In genomic region chr10:111119637-111120036, GRCh38 we compare ENCODE assay signal across 15 cellular contexts. TPM values are rescaled to one million over a fixed set of nuclear protein-coding genes. Genes with fewer than 3 reads are reported as not detected.
DNase-seq lines count a peak whose midpoint lies in the region; TF ChIP-seq lines count a peak whose summit lies in the region.
"Had no signal": no experiment of that assay in that cellular context is flagged by ENCODE, and none has a peak within 500 bp of the region (broad histone marks: within the 10 kb centered on the region; RNA-seq: fewer than 3 reads in every experiment).

No MANE protein-coding gene starts in this region.

- no peak for TF ChIP-seq EP300 in esophagus muscularis mucosa (IDR thresholded peaks at IDR 0.05)

- TF ChIP-seq CTCF in right atrium auricular region (IDR thresholded peaks at IDR 0.05), result no peak
- TF ChIP-seq CTCF in left ventricle myocardium inferior (IDR thresholded peaks at IDR 0.05; ENCODE audit: borderline replicate concordance), result no peak
- no peak for TF ChIP-seq CTCF in esophagus muscularis mucosa (IDR thresholded peaks at IDR 0.05)
- TF ChIP-seq CTCF in GM13977 (IDR thresholded peaks at IDR 0.05; ENCODE audit: extremely low read depth, insufficient read depth, missing control alignments), result no peak

- H3K9me3 ChIP-seq in right atrium auricular region (no peaks in the 10 kb centered on the region), left ventricle myocardium inferior (replicated peaks) (no peaks in the 10 kb centered on the region), esophagus muscularis mucosa (no peaks in the 10 kb centered on the region)
- H3K9me3 ChIP-seq: A549, BE2C had no signal

- H3K4me1 ChIP-seq in right atrium auricular region, result no peaks in the 10 kb centered on the region
- H3K4me1 ChIP-seq in left ventricle myocardium inferior, result no peaks in the 10 kb centered on the region
- no peaks in the 10 kb centered on the region for H3K4me1 ChIP-seq in esophagus muscularis mucosa
- H3K4me1 ChIP-seq: A549, BE2C had no signal

- no peak for TF ChIP-seq POLR2A in esophagus muscularis mucosa (IDR thresholded peaks at IDR 0.05; ENCODE audit: low read depth)

- H3K4me3 ChIP-seq in right atrium auricular region (no peak overlapping the region), left ventricle myocardium inferior (no peak overlapping the region), esophagus muscularis mucosa (no peak overlapping the region)
- H3K4me3 ChIP-seq: A549, GM12878, GM23248 had no signal

- 88% methylated on average over 4 of the region's 4 CpGs for WGBS in esophagus muscularis mucosa

- intact Hi-C loops in left ventricle myocardium inferior (cut with micrococcal nuclease), result no loop called here
- intact Hi-C loops in esophagus muscularis mucosa (cut with DNase I), result no loop called here

- DNase-seq in right atrium auricular region (ENCODE audit: low spot score), result peak; percentile 21
- DNase-seq in left ventricle myocardium inferior, result no peak
- peak; percentile 75 for DNase-seq in esophagus muscularis mucosa (ENCODE audit: extremely low spot score)
- peak; percentile 7 for DNase-seq in stimulated activated CD8-positive, alpha-beta memory T cell treated with anti-CD3 and anti-CD28 coated beads, Interleukin-4, amount 100 ng/mL, for 48 hours
- no peak for DNase-seq in GM13977 (ENCODE audit: low spot score)
- DNase-seq in NCI-H1417 treated with DMSO at 0.1 percent for 48 hours (lab: John Stamatoyannopoulos, UW), result no peak
- DNase-seq: BE2C; CD4-positive, alpha-beta memory T cell; DMS79; GM23248; H7 had no signal

- H3K36me3 ChIP-seq in right atrium auricular region, result no peaks in the 10 kb centered on the region
- no peaks in the 10 kb centered on the region for H3K36me3 ChIP-seq in left ventricle myocardium inferior
- no peaks in the 10 kb centered on the region for H3K36me3 ChIP-seq in esophagus muscularis mucosa
- H3K36me3 ChIP-seq: BE2C had no signal

- in situ Hi-C loops in GM13977 (cut with MboI; ENCODE audit: low pct_unique_long_range_greater_than_20kb, low sequenced_read_pairs, unreplicated experiment), result no loop called here

- H3K27me3 ChIP-seq in right atrium auricular region (no peaks in the 10 kb centered on the region), left ventricle myocardium inferior (ENCODE audit: low read depth) (peaks cover 56% of the 10 kb centered on the region), esophagus muscularis mucosa (peaks cover 0 to 12% (median 0%) of the 10 kb centered on the region in 4 donors)
- H3K27me3 ChIP-seq: BE2C had no signal

- H3K27ac ChIP-seq in right atrium auricular region (no peak overlapping the region), left ventricle myocardium inferior (replicated peaks) (no peak overlapping the region), esophagus muscularis mucosa (replicated peaks in 1 of 4) (no peak overlapping the region)
- H3K27ac ChIP-seq: A549, C4-2B, GM23248 had no signal

RNA-seq across cellular contexts. Expression of gene ADRA2A, which starts 42.8 kb away (rescaled TPM):
- 1 to 10 TPM; 1.2 to 1.4 TPM for total RNA-seq in right atrium auricular region
- total RNA-seq in left ventricle myocardium inferior, result 0.27 TPM
- total RNA-seq in esophagus muscularis mucosa, result 1 to 10 TPM in 3 of 4 donors, under 1 TPM in 1; 0.42 to 3.8 (median 3.6) TPM
- total RNA-seq: CD4-positive, alpha-beta memory T cell; G401 had no signal

Comparison
In these comparisons a context has a peak if more than half of its experiments do, and no peak if none do; other contexts are left out.
1. DNase-seq: peak in right atrium auricular region (single experiment), esophagus muscularis mucosa (single experiment) and stimulated activated CD8-positive, alpha-beta memory T cell treated with anti-CD3 and anti-CD28 coated beads, Interleukin-4, amount 100 ng/mL, for 48 hours (single experiment); none in left ventricle myocardium inferior (single experiment), GM13977 (single experiment) and NCI-H1417 treated with DMSO at 0.1 percent for 48 hours (single experiment).